ENCODE assay signal across 10 cellular contexts in genomic region chr12:88578274-88578673, GRCh38. TPM values are rescaled to one million over a fixed set of nuclear protein-coding genes. Genes with fewer than 3 reads are reported as not detected.
DNase-seq lines count a peak whose midpoint lies in the region; ATAC-seq and TF ChIP-seq lines count a peak whose summit lies in the region.
"Had no signal": no experiment of that assay in that cellular context is flagged by ENCODE, and none has a peak within 500 bp of the region (broad histone marks: within the 10 kb centered on the region; RNA-seq: fewer than 3 reads in every experiment).

No MANE protein-coding gene starts in this region.

- H3K4me1 ChIP-seq in ES-I3 (ENCODE audit: insufficient read depth, low read length): peaks cover 26% of the 10 kb centered on the region
- peaks cover 13% of the 10 kb centered on the region for H3K4me1 ChIP-seq in iPS-15b (ENCODE audit: control insufficient read depth, insufficient read depth, low read length)
- H3K4me1 ChIP-seq in gastrocnemius medialis: peaks cover 8 to 20% of the 10 kb centered on the region in 2 donors

- TF ChIP-seq CTCF in WI38 (IDR thresholded peaks at IDR 0.05; ENCODE audit: low read depth, low read length) (no peak), gastrocnemius medialis (IDR thresholded peaks at IDR 0.05 in 4 of 5, conservative IDR thresholded peaks at IDR 0.05 in 1 of 5) (no peak)

- no peak for TF ChIP-seq POLR2A in gastrocnemius medialis (IDR thresholded peaks at IDR 0.05)

- intact Hi-C loops in gastrocnemius medialis (cut with DNase I; ENCODE audit: low total_unique reads): loop anchor here (10.0 kb wide), 1 partner anchor 433 kb away; the partner anchor contains the start of genes CEP290 and TMTC3

- H3K9me3 ChIP-seq in ES-I3 (ENCODE audit: control insufficient read depth, insufficient read depth, low read length): no peaks in the 10 kb centered on the region
- no peaks in the 10 kb centered on the region for H3K9me3 ChIP-seq in iPS-15b (ENCODE audit: control insufficient read depth, insufficient read depth, low read length)
- H3K9me3 ChIP-seq in gastrocnemius medialis: no peaks in the 10 kb centered on the region

- peak overlapping the region; percentile 81; the same call in 1 of the 2 replicates for H3K9ac ChIP-seq in ES-I3 (ENCODE audit: low read depth, low read length)
- H3K9ac ChIP-seq in iPS-15b (ENCODE audit: low read depth, low read length): no peak overlapping the region

- H3K27ac ChIP-seq in gastrocnemius medialis: peak overlapping the region in 3 of 4 donors; percentile 37 to 76 (median 56)
- H3K27ac ChIP-seq: VCaP had no signal

- ATAC-seq in gastrocnemius medialis (no peak), GM21737 (IDR thresholded peaks at IDR 0.05; ENCODE audit: unreplicated experiment) (no peak), HG03108 (IDR thresholded peaks at IDR 0.05; ENCODE audit: unreplicated experiment) (no peak)

- H3K36me3 ChIP-seq in ES-I3 (ENCODE audit: insufficient read depth, low read length): no peaks in the 10 kb centered on the region
- no peaks in the 10 kb centered on the region for H3K36me3 ChIP-seq in iPS-15b (ENCODE audit: control insufficient read depth, insufficient read depth, low read length)
- H3K36me3 ChIP-seq in gastrocnemius medialis: no peaks in the 10 kb centered on the region

- in situ Hi-C loops in gastrocnemius medialis (cut with MboI; ENCODE audit: low sequenced_read_pairs in 4 of 4): loop anchor here in 1 of 4 donors (25.0 kb wide), 1 partner anchor 409 kb away; no protein-coding TSS in a partner anchor

- DNase-seq in gastrocnemius medialis (no peak), SW 1271 (lab: John Stamatoyannopoulos, UW) (no peak)
- no peak for DNase-seq in stimulated activated CD4-positive, alpha-beta T cell treated with anti-CD3 and anti-CD28 coated beads, Interleukin-15, amount 100 ng/mL, for 24 hours
- DNase-seq: NCI-H1048 had no signal

- H3K27me3 ChIP-seq in iPS-15b (ENCODE audit: control insufficient read depth, insufficient read depth, low read length) (peaks cover 13% of the 10 kb centered on the region), gastrocnemius medialis (no peaks in the 10 kb centered on the region)

- H3K4me3 ChIP-seq in WI38 (ENCODE audit: low read depth, low read length) (peak overlapping the region; percentile 76), iPS-15b (ENCODE audit: low read depth, low read length) (peak overlapping the region; percentile 73), gastrocnemius medialis (peak overlapping the region; percentile 67 to 88 (median 79))

RNA-seq across cellular contexts. Expression of gene KITLG, which starts 2.0 kb away (rescaled TPM):
- total RNA-seq in gastrocnemius medialis: 1 to 10 TPM; 3.9 to 7.1 (median 4.6) TPM
